8 cellular contexts compared by ENCODE assay signal in the genomic region with DNA sequence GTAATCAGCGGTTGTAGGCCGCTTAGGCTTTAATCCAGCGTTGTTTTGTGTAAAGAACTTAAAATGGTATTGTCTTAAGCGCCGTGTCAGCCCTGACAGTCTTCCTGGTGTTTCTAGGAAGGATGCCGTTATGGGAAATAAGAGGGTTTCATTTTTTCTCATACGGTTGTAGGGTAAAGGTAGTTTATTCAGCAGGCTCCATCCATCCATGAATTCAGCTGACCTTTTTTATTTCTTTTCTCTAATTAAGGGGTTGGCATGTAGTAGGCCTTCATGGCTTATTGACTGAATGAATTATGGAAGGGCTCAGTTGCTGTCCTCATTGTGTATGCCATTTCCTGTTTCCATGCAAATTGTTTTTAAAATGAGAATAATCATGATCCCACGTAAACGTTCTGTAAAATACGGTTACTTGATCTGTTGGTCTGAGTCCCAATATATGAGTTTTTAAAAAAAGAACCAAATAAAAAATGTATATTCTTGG. TPM values are rescaled to one million over a fixed set of nuclear protein-coding genes. Genes with fewer than 3 reads are reported as not detected.
DNase-seq lines count a peak whose midpoint lies in the region; ATAC-seq and TF ChIP-seq lines count a peak whose summit lies in the region.

No MANE protein-coding gene starts in this region.

- H3K4me1 Mint-ChIP-seq in activated T-helper 2 cell treated with anti-CD3 and anti-CD28 coated beads, Interferon-gamma antibody, Interleukin-2, Interleukin-4, amounts not matched to agents 10 μg/mL and 5 μg/mL and 100 μg/mL, durations not matched to agents 14 hours and 24 hours and 36 hours (ENCODE audit: low read depth) = peaks cover 24% of the 10 kb centered on the region
- H3K4me1 Mint-ChIP-seq in stimulated activated naive CD8-positive, alpha-beta T cell treated with anti-CD3 and anti-CD28 coated beads, Interleukin-15, amount 100 ng/mL, for 72 hours = peaks cover 30% of the 10 kb centered on the region

- H3K36me3 Mint-ChIP-seq in activated T-helper 2 cell treated with anti-CD3 and anti-CD28 coated beads, Interferon-gamma antibody, Interleukin-2, Interleukin-4, amounts not matched to agents 10 μg/mL and 5 μg/mL and 100 μg/mL, durations not matched to agents 14 hours and 24 hours and 36 hours (ENCODE audit: low read depth) = peaks cover 41% of the 10 kb centered on the region

- peak overlapping the region; percentile 100 for H3K27ac Mint-ChIP-seq in activated T-helper 2 cell treated with anti-CD3 and anti-CD28 coated beads, Interferon-gamma antibody, Interleukin-2, Interleukin-4, amounts not matched to agents 10 μg/mL and 5 μg/mL and 100 μg/mL, durations not matched to agents 14 hours and 24 hours and 36 hours
- H3K27ac Mint-ChIP-seq in stimulated activated naive CD8-positive, alpha-beta T cell treated with anti-CD3 and anti-CD28 coated beads, Interleukin-15, amount 100 ng/mL, for 72 hours = peak overlapping the region; percentile 100

- peak; percentile 2 for DNase-seq in COLO829 (ENCODE audit: low spot score)
- DNase-seq in HL-60 (ENCODE audit: low read depth in 1 of 2, low spot score in 1 of 2) = no peak
- DNase-seq in activated T-helper 2 cell treated with anti-CD3 and anti-CD28 coated beads, Interferon-gamma antibody, Interleukin-2, Interleukin-4, amounts not matched to agents 10 μg/mL and 5 μg/mL and 100 μg/mL, durations not matched to agents 14 hours and 24 hours and 36 hours (ENCODE audit: low spot score) = no peak
- no peak for DNase-seq in stimulated activated naive CD8-positive, alpha-beta T cell treated with anti-CD3 and anti-CD28 coated beads, Interleukin-15, amount 100 ng/mL, for 72 hours
- no peak for DNase-seq in left lobe of liver (ENCODE audit: low spot score)

- TF ChIP-seq CTCF in HL-60 (IDR thresholded peaks at IDR 0.05; ENCODE audit: insufficient read depth, low read length) = no peak

- H3K27me3 ChIP-seq in HL-60 (ENCODE audit: insufficient read depth, poor library complexity, severe bottlenecking) (no peaks in the 10 kb centered on the region), iPS-20b (ENCODE audit: insufficient read depth, low read length) (no peaks in the 10 kb centered on the region)

- peaks cover 43% of the 10 kb centered on the region for H3K36me3 ChIP-seq in iPS-20b (ENCODE audit: insufficient read depth, low read depth, low read length)

- no peaks in the 10 kb centered on the region for H3K9me3 ChIP-seq in iPS-20b (ENCODE audit: insufficient read depth, low read depth, low read length)

- H3K27me3 Mint-ChIP-seq in activated T-helper 2 cell treated with anti-CD3 and anti-CD28 coated beads, Interferon-gamma antibody, Interleukin-2, Interleukin-4, amounts not matched to agents 10 μg/mL and 5 μg/mL and 100 μg/mL, durations not matched to agents 14 hours and 24 hours and 36 hours (ENCODE audit: low read depth) = peaks cover 2% of the 10 kb centered on the region
- H3K27me3 Mint-ChIP-seq in stimulated activated naive CD8-positive, alpha-beta T cell treated with anti-CD3 and anti-CD28 coated beads, Interleukin-15, amount 100 ng/mL, for 72 hours = no peaks in the 10 kb centered on the region

- peaks cover 10% of the 10 kb centered on the region; the same call in 1 of the 2 replicates for H3K4me1 ChIP-seq in iPS-20b (ENCODE audit: insufficient read depth, low read length)

- intact Hi-C loops in activated T-helper 2 cell treated with anti-CD3 and anti-CD28 coated beads, Interferon-gamma antibody, Interleukin-2, Interleukin-4, amounts not matched to agents 10 μg/mL and 5 μg/mL and 100 μg/mL, durations not matched to agents 14 hours and 24 hours and 36 hours (cut with micrococcal nuclease) = loop anchor here (1.0 to 5.0 kb wide), 3 partner anchors 51 to 491 kb away; a partner anchor contains a TSS

- peak overlapping the region; percentile 100 for H3K4me3 Mint-ChIP-seq in activated T-helper 2 cell treated with anti-CD3 and anti-CD28 coated beads, Interferon-gamma antibody, Interleukin-2, Interleukin-4, amounts not matched to agents 10 μg/mL and 5 μg/mL and 100 μg/mL, durations not matched to agents 14 hours and 24 hours and 36 hours (ENCODE audit: low read depth)
- peak overlapping the region; percentile 97 for H3K4me3 Mint-ChIP-seq in stimulated activated naive CD8-positive, alpha-beta T cell treated with anti-CD3 and anti-CD28 coated beads, Interleukin-15, amount 100 ng/mL, for 72 hours

- no peak for ATAC-seq in stimulated activated naive CD8-positive, alpha-beta T cell treated with anti-CD3 and anti-CD28 coated beads, Interleukin-15, amount 100 ng/mL, for 72 hours
- ATAC-seq in HG02678 (IDR thresholded peaks at IDR 0.05; ENCODE audit: unreplicated experiment) = no peak
- ATAC-seq in GM19467 (IDR thresholded peaks at IDR 0.05; ENCODE audit: unreplicated experiment) = no peak
- ATAC-seq in left lobe of liver = no peak

- H3K4me3 ChIP-seq in HL-60 (replicated peaks; ENCODE audit: insufficient read depth, low read length) = peak overlapping the region; percentile 84
- peak overlapping the region; percentile 89 for H3K4me3 ChIP-seq in iPS-20b (ENCODE audit: low read length)

- H3K9me3 Mint-ChIP-seq in activated T-helper 2 cell treated with anti-CD3 and anti-CD28 coated beads, Interferon-gamma antibody, Interleukin-2, Interleukin-4, amounts not matched to agents 10 μg/mL and 5 μg/mL and 100 μg/mL, durations not matched to agents 14 hours and 24 hours and 36 hours = no peaks in the 10 kb centered on the region
- H3K9me3 Mint-ChIP-seq in stimulated activated naive CD8-positive, alpha-beta T cell treated with anti-CD3 and anti-CD28 coated beads, Interleukin-15, amount 100 ng/mL, for 72 hours = peaks cover 0 to 10% of the 10 kb centered on the region in 2 donors

- H3K9ac ChIP-seq in iPS-20b (ENCODE audit: low read depth, low read length) = peak overlapping the region; percentile 99

- H3K27ac ChIP-seq in HL-60 (replicated peaks) = peak overlapping the region; percentile 98
- H3K27ac ChIP-seq in iPS-20b (ENCODE audit: low read length) = peak overlapping the region; percentile 100

RNA-seq across cellular contexts. Expression of a gene that starts 0.7 kb away (rescaled TPM):
- 114 and 116 TPM in 2 replicates for total RNA-seq in activated T-helper 2 cell treated with anti-CD3 and anti-CD28 coated beads, Interferon-gamma antibody, Interleukin-2, Interleukin-4, amounts not matched to agents 10 μg/mL and 5 μg/mL and 100 μg/mL, durations not matched to agents 14 hours and 24 hours and 36 hours
- 86.8 TPM for total RNA-seq in left lobe of liver

RNA-seq across cellular contexts. Expression of a gene that starts 51.5 kb away (rescaled TPM):
- total RNA-seq in activated T-helper 2 cell treated with anti-CD3 and anti-CD28 coated beads, Interferon-gamma antibody, Interleukin-2, Interleukin-4, amounts not matched to agents 10 μg/mL and 5 μg/mL and 100 μg/mL, durations not matched to agents 14 hours and 24 hours and 36 hours = 68.2 and 69.6 TPM in 2 replicates
- 22.9 TPM for total RNA-seq in left lobe of liver
